Comparison of ENCODE assay signal across 9 cellular contexts in the genomic region with DNA sequence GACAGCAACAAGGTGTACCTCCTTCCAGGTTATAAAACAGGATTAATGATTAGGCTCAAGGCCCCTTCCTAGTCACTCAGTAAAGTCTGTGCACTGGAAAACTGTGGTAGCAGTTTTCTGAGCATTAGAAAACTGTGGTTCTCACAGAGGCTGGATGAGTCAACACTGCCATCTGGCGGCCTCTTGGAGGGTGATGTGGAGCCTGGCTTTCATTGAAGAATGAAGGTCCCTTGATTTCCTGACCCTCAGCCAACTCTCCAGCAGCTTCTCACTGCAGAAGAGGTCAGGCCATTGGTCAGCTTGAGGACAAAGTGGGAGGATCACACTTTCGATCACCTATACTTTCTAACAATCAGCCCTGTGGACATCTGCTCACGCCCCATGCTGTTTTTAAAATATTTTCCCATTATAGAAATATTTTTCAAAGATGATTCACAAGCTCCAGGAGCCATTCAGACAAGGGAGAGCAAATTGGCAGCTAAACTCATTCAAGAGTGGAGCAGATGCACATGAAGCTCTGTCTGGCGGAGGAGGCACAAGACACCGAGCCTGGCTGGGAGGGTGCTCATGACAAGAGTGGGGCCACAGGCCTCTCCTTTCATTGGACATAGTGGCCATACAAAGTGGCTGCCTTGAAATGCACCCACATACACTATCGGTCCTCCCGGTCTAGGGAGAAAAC. TPM values are rescaled to one million over a fixed set of nuclear protein-coding genes. Genes with fewer than 3 reads are reported as not detected.
DNase-seq lines count a peak whose midpoint lies in the region; ATAC-seq lines count a peak whose summit lies in the region.
"Had no signal": no experiment of that assay in that cellular context is flagged by ENCODE, and none has a peak within 500 bp of the region (broad histone marks: within the 10 kb centered on the region; RNA-seq: fewer than 3 reads in every experiment).

No MANE protein-coding gene starts in this region.

- no peak overlapping the region for H3K4me2 ChIP-seq in trophoblast cell (ENCODE audit: low read length)

- no peak overlapping the region for H4K8ac ChIP-seq in trophoblast cell (ENCODE audit: low read depth, low read length)

- DNase-seq in DMS53 treated with DMSO at 0.1 percent for 48 hours (lab: John Stamatoyannopoulos, UW; ENCODE audit: unreplicated experiment) (peak; percentile 35), LHCN-M2 (ENCODE audit: low read depth) (peak; percentile 76), SJCRH30 (peak; percentile 60 to 90), germinal center (ENCODE audit: low spot score) (peak; percentile 73), trophoblast cell (peak; percentile 61 to 81), aorta (peak; percentile 76 to 88)
- peak; percentile 44 for DNase-seq in activated gamma-delta T cell treated with anti-CD3 and anti-CD28 coated beads, Interleukin-2, amount 50 U/mL, for 16 hours (ENCODE audit: low read depth)

- H3K4me3 ChIP-seq in SJCRH30 = no peak overlapping the region
- no peak overlapping the region for H3K4me3 ChIP-seq in trophoblast cell (ENCODE audit: low read depth, low read length)
- H3K4me3 ChIP-seq in aorta (ENCODE audit: low read length in 2 of 2) = no peak overlapping the region

- H3K36me3 ChIP-seq in SJCRH30 = peaks cover 19% of the 10 kb centered on the region
- peaks cover 6 to 9% of the 10 kb centered on the region in 2 experiments for H3K36me3 ChIP-seq in trophoblast cell (ENCODE audit: control insufficient read depth in 1 of 2, insufficient read depth in 2 of 2, low read length in 2 of 2)
- peaks cover 0 to 4% of the 10 kb centered on the region in 2 donors for H3K36me3 ChIP-seq in aorta (ENCODE audit: control insufficient read depth in 1 of 2, insufficient read depth in 2 of 2, low read length in 1 of 2)

- no peaks in the 10 kb centered on the region for H3K79me2 ChIP-seq in trophoblast cell (ENCODE audit: control insufficient read depth, insufficient read depth, low read length, poor library complexity)

- H2AK5ac ChIP-seq in trophoblast cell (ENCODE audit: low read length) = no peak overlapping the region

- H3K18ac ChIP-seq in trophoblast cell (ENCODE audit: low read length) = no peak overlapping the region

- no peak overlapping the region for H3K14ac ChIP-seq in trophoblast cell (ENCODE audit: low read length)

- no peaks in the 10 kb centered on the region for H3K79me1 ChIP-seq in trophoblast cell (ENCODE audit: low read length)

- H3K4ac ChIP-seq in trophoblast cell (ENCODE audit: low read depth, low read length) = no peak overlapping the region

- H3K9ac ChIP-seq in trophoblast cell (ENCODE audit: low read length) = no peak overlapping the region

- H4K91ac ChIP-seq in trophoblast cell (ENCODE audit: low read depth, low read length) = no peak overlapping the region

- no CpG with 5 or more reads among the region's 7 CpGs for WGBS in trophoblast cell (ENCODE audit: extremely low coverage, insufficient coverage, insufficient read length)
- WGBS in aorta, 2 donors = 51 to 52% methylated on average over 7 of the region's 7 CpGs

- intact Hi-C loops in aorta (cut with DNase I) = loop anchor here (2.0 to 5.0 kb wide), 3 partner anchors 698 to 738 kb away; no protein-coding TSS in a partner anchor

- no peak overlapping the region for H2BK5ac ChIP-seq in trophoblast cell (ENCODE audit: low read depth, low read length, poor library complexity)

- peak; percentile 63 for ATAC-seq in GM21576 (IDR thresholded peaks at IDR 0.05; ENCODE audit: unreplicated experiment)
- peak; percentile 80 for ATAC-seq in aorta (ENCODE audit: low FRiP score)

- no peak overlapping the region for H3K27ac ChIP-seq in SJCRH30
- no peak overlapping the region for H3K27ac ChIP-seq in trophoblast cell (ENCODE audit: low read depth, low read length)
- no peak overlapping the region for H3K27ac ChIP-seq in aorta (ENCODE audit: low read depth in 1 of 2, low read length in 2 of 2)
- H3K27ac ChIP-seq: epithelial cell of prostate had no signal

- H2AFZ ChIP-seq in trophoblast cell (ENCODE audit: insufficient read depth, low read length, poor library complexity) = no peak overlapping the region

- H3K9me3 ChIP-seq in SJCRH30 (replicated peaks) = no peaks in the 10 kb centered on the region
- H3K9me3 ChIP-seq in trophoblast cell (ENCODE audit: insufficient read depth, low read depth, low read length) = no peaks in the 10 kb centered on the region
- no peaks in the 10 kb centered on the region for H3K9me3 ChIP-seq in aorta (ENCODE audit: control insufficient read depth, low read length)

- H4K12ac ChIP-seq in trophoblast cell (ENCODE audit: low read depth, low read length) = no peak overlapping the region

- H3K4me1 ChIP-seq in SJCRH30 = no peaks in the 10 kb centered on the region
- H3K4me1 ChIP-seq in trophoblast cell (ENCODE audit: control insufficient read depth in 1 of 2, insufficient read depth in 2 of 2, low read length in 2 of 2) = no peaks in the 10 kb centered on the region
- no peaks in the 10 kb centered on the region for H3K4me1 ChIP-seq in aorta (ENCODE audit: control insufficient read depth in 1 of 2, insufficient read depth in 2 of 2, low read length in 2 of 2)

- H3K27me3 ChIP-seq in SJCRH30 (0 out of 2 replicates have a peak, but pooled peaks cover 3% of the 10 kb centered on the region), trophoblast cell (ENCODE audit: insufficient read depth, low read length) (no peaks in the 10 kb centered on the region), aorta (ENCODE audit: control insufficient read depth in 1 of 2, insufficient read depth in 2 of 2, low read length in 1 of 2) (no peaks in the 10 kb centered on the region)

- no peak overlapping the region for H3K23ac ChIP-seq in trophoblast cell (ENCODE audit: low read length)

- no peak overlapping the region for H2BK12ac ChIP-seq in trophoblast cell (ENCODE audit: low read length)

- no peak overlapping the region for H2BK120ac ChIP-seq in trophoblast cell (ENCODE audit: insufficient read depth, low read length, poor library complexity)

RNA-seq across cellular contexts. Expression of a gene that starts 23.1 kb away (rescaled TPM):
- total RNA-seq in LHCN-M2 (2014; rRNA removed) (280 and 297 TPM in 2 replicates), aorta (100 to 1,000 TPM; 104 to 113 TPM)
- 300 TPM for polyA plus RNA-seq in LHCN-M2 (2012)
- total RNA-seq in SJCRH30 (2014; rRNA removed; shearing (Covaris generic)) = 410 and 446 TPM in 2 replicates
- 328 and 338 TPM in 2 replicates for polyA plus RNA-seq in trophoblast cell (2013)
- polyA plus RNA-seq in aorta = 100 to 1,000 TPM; 237 to 254 TPM

RNA-seq across cellular contexts. Expression of a gene that starts 24.2 kb away (rescaled TPM):
- total RNA-seq in LHCN-M2 (2014; rRNA removed) (19.2 and 21.4 TPM in 2 replicates), aorta (10 to 100 TPM; 11.5 to 15.3 TPM)
- 7.5 TPM for polyA plus RNA-seq in LHCN-M2 (2012)
- total RNA-seq in SJCRH30 (2014; rRNA removed; shearing (Covaris generic)) = 33.5 and 37.1 TPM in 2 replicates
- 24.0 and 25.4 TPM in 2 replicates for polyA plus RNA-seq in trophoblast cell (2013)
- polyA plus RNA-seq in aorta = 10 to 100 TPM; 15.5 to 22.8 TPM

RNA-seq across cellular contexts. Expression of a gene that starts 54.5 kb away (rescaled TPM):
- total RNA-seq in LHCN-M2 (2014; rRNA removed) = 123 and 152 TPM in 2 replicates
- 63.1 TPM for polyA plus RNA-seq in LHCN-M2 (2012)
- 84.7 and 93.1 TPM in 2 replicates for total RNA-seq in SJCRH30 (2014; rRNA removed; shearing (Covaris generic))
- polyA plus RNA-seq in trophoblast cell (2013) = 50.5 and 51.8 TPM in 2 replicates
- 10 to 100 TPM; 36.5 to 43.9 TPM for total RNA-seq in aorta
- 10 to 100 TPM; 49.8 to 65.4 TPM for polyA plus RNA-seq in aorta
